Comparison of ENCODE assay signal across 10 cellular contexts in the genomic region with DNA sequence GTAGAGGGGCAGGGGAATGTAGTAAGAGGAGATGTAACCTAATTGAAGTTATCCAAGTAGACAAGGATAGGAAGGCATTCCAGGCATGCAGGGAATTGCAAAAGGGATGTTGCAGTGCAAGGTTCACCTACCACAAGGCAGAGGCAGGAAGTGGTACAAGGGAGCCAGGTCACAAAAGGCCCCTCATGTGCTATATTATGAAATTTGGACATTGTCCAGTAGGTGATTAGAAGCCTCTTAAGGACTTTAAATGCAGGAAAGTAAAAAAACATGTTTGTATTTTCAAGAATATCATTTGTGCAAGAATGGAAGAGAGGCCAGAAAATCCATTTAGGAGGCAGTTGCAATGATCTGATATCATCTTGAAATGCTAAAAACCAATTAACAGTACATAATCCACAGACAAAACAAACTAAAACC.
A peak's percentile ranks its signal among the peaks of the same experiment; 100 is the strongest.
DNase-seq lines count a peak whose midpoint lies in the region; ATAC-seq and TF ChIP-seq lines count a peak whose summit lies in the region.
"Had no signal": no experiment of that assay in that cellular context is flagged by ENCODE, and none has a peak within 500 bp of the region (broad histone marks: within the 10 kb centered on the region; RNA-seq: fewer than 3 reads in every experiment).

No MANE protein-coding gene starts in this region.

- H3K36me3 Mint-ChIP-seq in HFFc6 (ENCODE audit: low read depth) = peaks cover 9% of the 10 kb centered on the region; the same call in 1 of the 2 replicates
- H3K36me3 Mint-ChIP-seq in naive thymus-derived CD4-positive, alpha-beta T cell = peaks cover 0 to 24% (median 6%) of the 10 kb centered on the region in 5 donors

- H3K9me3 ChIP-seq in naive thymus-derived CD4-positive, alpha-beta T cell (ENCODE audit: control insufficient read depth in 2 of 3, low read length in 3 of 3) = no peaks in the 10 kb centered on the region

- DNase-seq in AML-193 (lab: John Stamatoyannopoulos, UW) (peak; percentile 70 to 72), HFFc6 (peak; percentile 25), amniotic epithelial cell (ENCODE audit: low read depth) (peak; percentile 87), kidney epithelial cell (ENCODE audit: low read depth) (peak; percentile 31), NCI-H510A treated with DMSO at 0.1 percent for 48 hours (lab: John Stamatoyannopoulos, UW) (no peak), NCI-H128 (lab: John Stamatoyannopoulos, UW; ENCODE audit: unreplicated experiment) (no peak)
- DNase-seq in naive thymus-derived CD4-positive, alpha-beta T cell = no peak

- H3K4me3 ChIP-seq in kidney epithelial cell (ENCODE audit: low read depth, low read length) = no peak overlapping the region
- no peak overlapping the region for H3K4me3 ChIP-seq in naive thymus-derived CD4-positive, alpha-beta T cell (ENCODE audit: low read length)
- H3K4me3 ChIP-seq: lung had no signal

- TF ChIP-seq CTCF in HFFc6 (IDR thresholded peaks at IDR 0.05) (no peak), kidney epithelial cell (IDR thresholded peaks at IDR 0.05; ENCODE audit: insufficient read depth, low read length, poor library complexity, severe bottlenecking) (no peak)

- peak overlapping the region; percentile 5; the same call in 1 of the 2 replicates for H3K4me3 Mint-ChIP-seq in HFFc6
- no peak overlapping the region for H3K4me3 Mint-ChIP-seq in naive thymus-derived CD4-positive, alpha-beta T cell
- H3K4me3 Mint-ChIP-seq: IgD-negative memory B cell had no signal

- no peaks in the 10 kb centered on the region for H3K9me3 Mint-ChIP-seq in HFFc6
- H3K9me3 Mint-ChIP-seq in naive thymus-derived CD4-positive, alpha-beta T cell = peaks cover 0 to 4% (median 0%) of the 10 kb centered on the region in 11 donors
- H3K9me3 Mint-ChIP-seq: IgD-negative memory B cell had no signal

- no peak overlapping the region for H3K27ac ChIP-seq in naive thymus-derived CD4-positive, alpha-beta T cell (ENCODE audit: low read depth, low read length)

- peak overlapping the region; percentile 46 for H3K27ac Mint-ChIP-seq in HFFc6
- H3K27ac Mint-ChIP-seq in naive thymus-derived CD4-positive, alpha-beta T cell = no peak overlapping the region
- H3K27ac Mint-ChIP-seq: IgD-negative memory B cell had no signal

- H3K4me1 Mint-ChIP-seq in HFFc6 (ENCODE audit: low read depth) = peaks cover 26% of the 10 kb centered on the region
- H3K4me1 Mint-ChIP-seq in naive thymus-derived CD4-positive, alpha-beta T cell = peaks cover 0 to 2% (median 0%) of the 10 kb centered on the region in 7 donors
- H3K4me1 Mint-ChIP-seq: IgD-negative memory B cell had no signal

- POLR2A ChIA-PET in naive thymus-derived CD4-positive, alpha-beta T cell (lab: Charles Lee) = no interaction called here

- no peak for ATAC-seq in naive thymus-derived CD4-positive, alpha-beta T cell
- no peak for ATAC-seq in GM18868 (IDR thresholded peaks at IDR 0.05; ENCODE audit: unreplicated experiment)

- H3K36me3 ChIP-seq in kidney epithelial cell (ENCODE audit: control insufficient read depth, insufficient read depth, low read length) = no peaks in the 10 kb centered on the region
- H3K36me3 ChIP-seq in naive thymus-derived CD4-positive, alpha-beta T cell (ENCODE audit: control insufficient read depth in 2 of 3, insufficient read depth in 3 of 3, low read length in 3 of 3) = no peaks in the 10 kb centered on the region

- H3K27me3 Mint-ChIP-seq in HFFc6 (ENCODE audit: insufficient read depth) = peaks cover 1% of the 10 kb centered on the region; the same call in 1 of the 2 replicates
- peaks cover 0 to 4% (median 0%) of the 10 kb centered on the region in 5 donors for H3K27me3 Mint-ChIP-seq in naive thymus-derived CD4-positive, alpha-beta T cell
- H3K27me3 Mint-ChIP-seq: IgD-negative memory B cell had no signal

- CTCF ChIA-PET in naive thymus-derived CD4-positive, alpha-beta T cell (lab: Charles Lee) = no interaction called here

- H3K27me3 ChIP-seq in kidney epithelial cell (ENCODE audit: control insufficient read depth, insufficient read depth, low read length) = no peaks in the 10 kb centered on the region
- no peaks in the 10 kb centered on the region for H3K27me3 ChIP-seq in naive thymus-derived CD4-positive, alpha-beta T cell (ENCODE audit: control insufficient read depth in 2 of 2, insufficient read depth in 2 of 2, low read length in 2 of 2)

- intact Hi-C loops in naive thymus-derived CD4-positive, alpha-beta T cell (cut with micrococcal nuclease) = loop anchor here in 1 of 2 donors (10.0 kb wide), 1 partner anchor 228 kb away; no protein-coding TSS in a partner anchor

- no peaks in the 10 kb centered on the region for H3K4me1 ChIP-seq in naive thymus-derived CD4-positive, alpha-beta T cell (ENCODE audit: control insufficient read depth in 2 of 2, insufficient read depth in 2 of 2, low read length in 2 of 2)

Comparison
In these comparisons a context has a peak if more than half of its experiments do, and no peak if none do; other contexts are left out.
1. DNase-seq: peak in AML-193 (2 of 2), HFFc6 (single experiment), amniotic epithelial cell (single experiment) and kidney epithelial cell (single experiment); none in NCI-H510A treated with DMSO at 0.1 percent for 48 hours (single experiment), naive thymus-derived CD4-positive, alpha-beta T cell (0 of 9) and NCI-H128 (single experiment).